34 cellular contexts compared by ENCODE assay signal in genomic region chr5:75491621-75492020, GRCh38.
"Had no signal": no experiment of that assay in that cellular context is flagged by ENCODE, and none has a peak within 500 bp of the region (broad histone marks: within the 10 kb centered on the region; RNA-seq: fewer than 3 reads in every experiment).

No MANE protein-coding gene starts in this region.

- DNase-seq: activated B cell treated with CpG ODN at 0.5 μM for 24 hours; activated CD4-positive, alpha-beta memory T cell treated with anti-CD3 and anti-CD28 coated beads for 36 hours; activated CD4-positive, alpha-beta T cell treated with anti-CD3 and anti-CD28 coated beads for 4 hours; activated CD4-positive, alpha-beta T cell treated with anti-CD3 and anti-CD28 coated beads, Interleukin-2, amount 10 ng/mL, durations not matched to agents 24 days and 14 days; activated CD4-positive, alpha-beta T cell treated with anti-CD3 and anti-CD28 coated beads, Interleukin-2, amount 50 U/mL, for 1 hour; activated CD4-positive, alpha-beta T cell treated with anti-CD3 and anti-CD28 coated beads, Interleukin-2, amount 50 U/mL, for 4 hours; activated CD4-positive, CD25-positive, alpha-beta regulatory T cell treated with anti-CD3 and anti-CD28 coated beads, Interleukin-2, amount 50 U/mL, for 72 hours; activated CD8-positive, alpha-beta memory T cell treated with anti-CD3 and anti-CD28 coated beads, Interleukin-2, amount 50 U/mL, for 4 hours; activated CD8-positive, alpha-beta T cell treated with anti-CD3 and anti-CD28 coated beads for 36 hours; activated effector memory CD4-positive, alpha-beta T cell treated with Interleukin-2 at 50 U/mL for 16 hours; activated gamma-delta T cell; activated naive CD4-positive, alpha-beta T cell treated with anti-CD3 and anti-CD28 coated beads, Interleukin-2, amount 10 ng/mL, durations not matched to agents 7 days and 5 days; activated naive CD4-positive, alpha-beta T cell treated with Interleukin-2 at 50 U/mL for 16 hours; activated naive CD8-positive, alpha-beta T cell treated with anti-CD3 and anti-CD28 coated beads, Interleukin-2, amount 10 ng/mL, durations not matched to agents 7 days and 5 days; activated naive CD8-positive, alpha-beta T cell treated with anti-CD3 and anti-CD28 coated beads, Interleukin-2, amount 50 U/mL, for 24 hours; activated T-cell treated with anti-CD3 and anti-CD28 coated beads for 4 hours; activated T-cell treated with anti-CD3 and anti-CD28 coated beads, Interleukin-2, amount 50 U/mL, for 1 hour; activated T-cell treated with anti-CD3 and anti-CD28 coated beads, Interleukin-2, amount 50 U/mL, for 4 hours; activated T-cell treated with anti-CD3 and anti-CD28 coated beads, Interleukin-2, amount 50 U/mL, for 72 hours; amygdala; anterior cingulate cortex; caudate nucleus; cerebellar nuclear complex; T-helper 9 cell had no signal

- H3K27ac Mint-ChIP-seq: activated B cell treated with CpG ODN at 0.5 μM for 24 hours; activated CD4-positive, alpha-beta memory T cell treated with anti-CD3 and anti-CD28 coated beads for 36 hours; activated CD4-positive, alpha-beta T cell treated with anti-CD3 and anti-CD28 coated beads, Interleukin-2, amount 10 ng/mL, durations not matched to agents 24 days and 14 days; activated CD8-positive, alpha-beta T cell treated with anti-CD3 and anti-CD28 coated beads for 36 hours; activated naive CD4-positive, alpha-beta T cell treated with anti-CD3 and anti-CD28 coated beads, Interleukin-2, amount 10 ng/mL, durations not matched to agents 7 days and 5 days; activated naive CD4-positive, alpha-beta T cell treated with anti-CD3 and anti-CD28 coated beads, Interleukin-2, amount 50 U/mL, for 24 hours; activated naive CD8-positive, alpha-beta T cell; activated naive CD8-positive, alpha-beta T cell treated with anti-CD3 and anti-CD28 coated beads, Interleukin-2, amount 10 ng/mL, durations not matched to agents 7 days and 5 days; activated naive CD8-positive, alpha-beta T cell treated with anti-CD3 and anti-CD28 coated beads, Interleukin-2, amount 50 U/mL, for 24 hours; activated T-cell treated with anti-CD3 and anti-CD28 coated beads, Interleukin-2, amount 50 U/mL, for 72 hours; activated T-helper 1 cell treated with anti-CD3 and anti-CD28 coated beads, Interleukin-12 subunit alpha, Interleukin-12 subunit beta, Interleukin-2, Interleukin-4 antibody, amounts not matched to agents 30 ng/mL and 10 ng/mL and 1 ng/mL, durations not matched to agents 14 hours and 24 hours and 36 hours; activated T-helper 17 cell treated with anti-CD3 and anti-CD28 coated beads, Interleukin-2, amount 50 U/mL, for 72 hours; brain; T-helper 1 cell treated with Interleukin-12 subunit alpha and Interleukin-12 subunit beta and Interleukin-4 antibody, amounts not matched to agents 30 μg/mL and 1 μg/mL, for 36 hours; T-helper 2 cell treated with Interferon-gamma antibody and Interleukin-4, amounts not matched to agents 5 μg/mL and 100 μg/mL, for 36 hours had no signal

- H3K27me3 Mint-ChIP-seq: activated B cell treated with CpG ODN at 0.5 μM for 24 hours; activated CD4-positive, alpha-beta memory T cell treated with anti-CD3 and anti-CD28 coated beads for 36 hours; activated CD4-positive, alpha-beta T cell treated with anti-CD3 and anti-CD28 coated beads, Interleukin-2, amount 10 ng/mL, durations not matched to agents 24 days and 14 days; activated CD8-positive, alpha-beta T cell treated with anti-CD3 and anti-CD28 coated beads for 36 hours; activated naive CD4-positive, alpha-beta T cell treated with anti-CD3 and anti-CD28 coated beads, Interleukin-2, amount 10 ng/mL, durations not matched to agents 7 days and 5 days; activated naive CD4-positive, alpha-beta T cell treated with anti-CD3 and anti-CD28 coated beads, Interleukin-2, amount 50 U/mL, for 24 hours; activated naive CD8-positive, alpha-beta T cell; activated naive CD8-positive, alpha-beta T cell treated with anti-CD3 and anti-CD28 coated beads, Interleukin-2, amount 10 ng/mL, durations not matched to agents 7 days and 5 days; activated naive CD8-positive, alpha-beta T cell treated with anti-CD3 and anti-CD28 coated beads, Interleukin-2, amount 50 U/mL, for 24 hours; activated T-helper 17 cell treated with anti-CD3 and anti-CD28 coated beads, Interleukin-2, amount 50 U/mL, for 72 hours; brain; central memory CD8-positive, alpha-beta T cell had no signal

- ATAC-seq: activated CD8-positive, alpha-beta T cell treated with anti-CD3 and anti-CD28 coated beads for 36 hours; activated naive CD8-positive, alpha-beta T cell treated with anti-CD3 and anti-CD28 coated beads, Interleukin-2, amount 50 U/mL, for 24 hours; activated T-cell treated with anti-CD3 and anti-CD28 coated beads, Interleukin-2, amount 50 U/mL, for 4 hours; activated T-cell treated with anti-CD3 and anti-CD28 coated beads, Interleukin-2, amount 50 U/mL, for 72 hours; activated T-helper 17 cell treated with anti-CD3 and anti-CD28 coated beads, Interleukin-2, amount 50 U/mL, for 72 hours had no signal

- H3K4me3 ChIP-seq: ascending aorta, cardiac muscle cell had no signal

- H3K4me1 Mint-ChIP-seq: activated naive CD4-positive, alpha-beta T cell treated with anti-CD3 and anti-CD28 coated beads, Interleukin-2, amount 10 ng/mL, durations not matched to agents 7 days and 5 days; brain had no signal

- H3K4me3 Mint-ChIP-seq: activated B cell treated with CpG ODN at 0.5 μM for 24 hours; activated CD4-positive, alpha-beta memory T cell treated with anti-CD3 and anti-CD28 coated beads for 36 hours; activated CD4-positive, alpha-beta T cell treated with anti-CD3 and anti-CD28 coated beads, Interleukin-2, amount 10 ng/mL, durations not matched to agents 24 days and 14 days; activated CD8-positive, alpha-beta T cell treated with anti-CD3 and anti-CD28 coated beads for 36 hours; activated naive CD4-positive, alpha-beta T cell treated with anti-CD3 and anti-CD28 coated beads, Interleukin-2, amount 10 ng/mL, durations not matched to agents 7 days and 5 days; activated naive CD4-positive, alpha-beta T cell treated with anti-CD3 and anti-CD28 coated beads, Interleukin-2, amount 50 U/mL, for 24 hours; activated naive CD8-positive, alpha-beta T cell; activated naive CD8-positive, alpha-beta T cell treated with anti-CD3 and anti-CD28 coated beads, Interleukin-2, amount 10 ng/mL, durations not matched to agents 7 days and 5 days; activated naive CD8-positive, alpha-beta T cell treated with anti-CD3 and anti-CD28 coated beads, Interleukin-2, amount 50 U/mL, for 24 hours; activated T-cell treated with anti-CD3 and anti-CD28 coated beads, Interleukin-2, amount 50 U/mL, for 4 hours; activated T-cell treated with anti-CD3 and anti-CD28 coated beads, Interleukin-2, amount 50 U/mL, for 72 hours; activated T-helper 1 cell treated with anti-CD3 and anti-CD28 coated beads, Interleukin-12 subunit alpha, Interleukin-12 subunit beta, Interleukin-2, Interleukin-4 antibody, amounts not matched to agents 30 ng/mL and 10 ng/mL and 1 ng/mL, durations not matched to agents 14 hours and 24 hours and 36 hours; activated T-helper 17 cell treated with anti-CD3 and anti-CD28 coated beads, Interleukin-2, amount 50 U/mL, for 72 hours; brain; central memory CD8-positive, alpha-beta T cell; T-helper 1 cell treated with Interleukin-12 subunit alpha and Interleukin-12 subunit beta and Interleukin-4 antibody, amounts not matched to agents 30 μg/mL and 1 μg/mL, for 36 hours; T-helper 2 cell treated with Interferon-gamma antibody and Interleukin-4, amounts not matched to agents 5 μg/mL and 100 μg/mL, for 36 hours had no signal
